8 cellular contexts compared by ENCODE assay signal in the genomic region with DNA sequence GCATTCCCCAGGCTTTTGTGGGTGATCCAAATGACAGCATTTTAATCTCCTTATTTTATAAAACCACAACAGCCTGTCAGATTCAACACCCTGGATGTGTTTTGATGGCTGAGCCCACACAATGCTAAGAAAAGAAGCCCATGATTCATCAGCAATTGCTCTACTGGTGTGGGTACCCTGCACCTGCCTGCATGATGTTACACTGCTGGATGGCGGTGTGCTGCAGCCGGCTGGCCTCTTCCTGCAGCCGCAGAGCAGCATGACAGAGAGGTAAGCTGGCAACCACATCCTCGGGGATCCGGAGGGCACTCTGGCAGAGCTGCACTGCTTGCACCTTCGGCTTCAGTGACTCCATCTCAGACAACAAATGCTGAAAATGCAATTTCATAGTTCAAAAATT.
A peak's percentile ranks its signal among the peaks of the same experiment; 100 is the strongest.
DNase-seq lines count a peak whose midpoint lies in the region; ATAC-seq lines count a peak whose summit lies in the region.

No MANE protein-coding gene starts in this region.

- no peaks in the 10 kb centered on the region for H3K4me1 Mint-ChIP-seq in stimulated activated memory B cell treated with anti-CD40 and anti-IgM and Interleukin-4, amounts not matched to agents 10 μg/mL and 1 μg/mL and 100 μg/mL, for 72 hours

- H3K9me3 Mint-ChIP-seq in stimulated activated memory B cell treated with anti-CD40 and anti-IgM and Interleukin-4, amounts not matched to agents 10 μg/mL and 1 μg/mL and 100 μg/mL, for 72 hours = no peaks in the 10 kb centered on the region

- peak; percentile 45 to 55 for DNase-seq in activated CD4-positive, alpha-beta T cell treated with anti-CD3 and anti-CD28 coated beads for 4 hours
- DNase-seq in germinal center (ENCODE audit: low spot score) (peak; percentile 12), dedifferentiated amniotic fluid mesenchymal stem cell (ENCODE audit: extremely low spot score) (no peak), AG08396 (ENCODE audit: low spot score) (no peak), C1 segment of cervical spinal cord (lab: John Stamatoyannopoulos, UW) (no peak)

- no peak overlapping the region for H3K27ac Mint-ChIP-seq in stimulated activated memory B cell treated with anti-CD40 and anti-IgM and Interleukin-4, amounts not matched to agents 10 μg/mL and 1 μg/mL and 100 μg/mL, for 72 hours

- no peaks in the 10 kb centered on the region for H3K36me3 Mint-ChIP-seq in stimulated activated memory B cell treated with anti-CD40 and anti-IgM and Interleukin-4, amounts not matched to agents 10 μg/mL and 1 μg/mL and 100 μg/mL, for 72 hours

- no peaks in the 10 kb centered on the region for H3K27me3 Mint-ChIP-seq in stimulated activated memory B cell treated with anti-CD40 and anti-IgM and Interleukin-4, amounts not matched to agents 10 μg/mL and 1 μg/mL and 100 μg/mL, for 72 hours

- no peak overlapping the region for H3K4me3 Mint-ChIP-seq in stimulated activated memory B cell treated with anti-CD40 and anti-IgM and Interleukin-4, amounts not matched to agents 10 μg/mL and 1 μg/mL and 100 μg/mL, for 72 hours

- ATAC-seq in HG02852 (IDR thresholded peaks at IDR 0.05; ENCODE audit: unreplicated experiment) = peak; percentile 53
- ATAC-seq in stimulated activated memory B cell treated with anti-CD40 and anti-IgM and Interleukin-4, amounts not matched to agents 10 μg/mL and 1 μg/mL and 100 μg/mL, for 72 hours = peak; percentile 51
- ATAC-seq in HG03025 (IDR thresholded peaks at IDR 0.05; ENCODE audit: low FRiP score, unreplicated experiment) = no peak

Comparison
In these comparisons a context has a peak if more than half of its experiments do, and no peak if none do; other contexts are left out.
1. DNase-seq: peak in activated CD4-positive, alpha-beta T cell treated with anti-CD3 and anti-CD28 coated beads for 4 hours (2 of 2) and germinal center (single experiment); none in dedifferentiated amniotic fluid mesenchymal stem cell (single experiment), AG08396 (single experiment) and C1 segment of cervical spinal cord (0 of 14).